In genomic region chr21:41957991-41958766, GRCh38 we compare ENCODE assay signal across 8 cellular contexts. TPM values are rescaled to one million over a fixed set of nuclear protein-coding genes. Genes with fewer than 3 reads are reported as not detected.
DNase-seq lines count a peak whose midpoint lies in the region; ATAC-seq and TF ChIP-seq lines count a peak whose summit lies in the region.

No MANE protein-coding gene starts in this region.

- peaks cover 6 to 13% of the 10 kb centered on the region in 2 donors for H3K4me1 ChIP-seq in left lung
- H3K4me1 ChIP-seq in upper lobe of right lung, result peaks cover 20% of the 10 kb centered on the region

- H3K27me3 ChIP-seq in left lung, result peaks cover 0 to 4% of the 10 kb centered on the region in 2 donors
- no peaks in the 10 kb centered on the region for H3K27me3 ChIP-seq in upper lobe of right lung

- H3K4me3 ChIP-seq in cardiac fibroblast (replicated peaks in 1 of 2; ENCODE audit: low read depth in 2 of 2, low read length in 2 of 2) (no peak overlapping the region), left lung (no peak overlapping the region), upper lobe of right lung (no peak overlapping the region)

- peak; percentile 39 for TF ChIP-seq CTCF in cardiac fibroblast (IDR thresholded peaks at IDR 0.05; ENCODE audit: low read depth, low read length)
- TF ChIP-seq CTCF in left lung (IDR thresholded peaks at IDR 0.05), result no peak
- peak; percentile 33 for TF ChIP-seq CTCF in upper lobe of right lung (IDR thresholded peaks at IDR 0.05)

- H3K36me3 ChIP-seq in left lung, result no peaks in the 10 kb centered on the region
- H3K36me3 ChIP-seq in upper lobe of right lung, result no peaks in the 10 kb centered on the region

- intact Hi-C loops in left lung (cut with DNase I) (no loop called here), upper lobe of right lung (cut with DNase I) (no loop called here)

- H3K9me3 ChIP-seq in left lung, result no peaks in the 10 kb centered on the region
- H3K9me3 ChIP-seq in upper lobe of right lung, result no peaks in the 10 kb centered on the region

- peak; percentile 29 for ATAC-seq in left lung
- ATAC-seq in upper lobe of right lung, result peak; percentile 7
- ATAC-seq in GM19395 (IDR thresholded peaks at IDR 0.05; ENCODE audit: unreplicated experiment), result no peak
- no peak for ATAC-seq in GM21529 (IDR thresholded peaks at IDR 0.05; ENCODE audit: unreplicated experiment)

- H3K27ac ChIP-seq in left lung (peak overlapping the region in 1 of 2 donors; percentile 8), upper lobe of right lung (no peak overlapping the region)

- DNase-seq in AG08395 (ENCODE audit: low spot score) (peak; percentile 85), NCI-H1092 (lab: John Stamatoyannopoulos, UW) (peak; percentile 55), cardiac fibroblast (ENCODE audit: low read depth in 2 of 2) (peak; percentile 93 to 96), left lung (peak in 1 of 2 donors; percentile 58), upper lobe of right lung (no peak), NCI-H146 (lab: John Stamatoyannopoulos, UW) (no peak)

RNA-seq across cellular contexts. Expression of gene C2CD2, which starts 4.4 kb away (rescaled TPM):
- 10 to 100 TPM; 19.4 to 22.0 TPM for total RNA-seq in left lung
- total RNA-seq in upper lobe of right lung, result 26.4 TPM

RNA-seq across cellular contexts. Expression of gene ZBTB21, which starts 52.0 kb away (rescaled TPM):
- total RNA-seq in left lung, result 10 to 100 TPM; 12.2 to 13.9 TPM
- 17.8 TPM for total RNA-seq in upper lobe of right lung

Comparison
In these comparisons a context has a peak if more than half of its experiments do, and no peak if none do; other contexts are left out.
1. DNase-seq: peak in AG08395 (single experiment), NCI-H1092 (single experiment) and cardiac fibroblast (2 of 2); none in upper lobe of right lung (single experiment) and NCI-H146 (single experiment).
2. CTCF ChIP-seq: peak in cardiac fibroblast (single experiment) and upper lobe of right lung (single experiment); none in left lung (0 of 2).
3. ATAC-seq: peak in left lung (single experiment) and upper lobe of right lung (single experiment); none in GM19395 (single experiment) and GM21529 (single experiment).